8 cellular contexts compared by ENCODE assay signal in genomic region chr5:56816546-56817081, GRCh38. TPM values are rescaled to one million over a fixed set of nuclear protein-coding genes. Genes with fewer than 3 reads are reported as not detected.
DNase-seq lines count a peak whose midpoint lies in the region; ATAC-seq and TF ChIP-seq lines count a peak whose summit lies in the region.

No MANE protein-coding gene starts in this region.

- H3K9me2 ChIP-seq in HCT116 (ENCODE audit: insufficient read depth) (no peaks in the 10 kb centered on the region), MM.1S (replicated peaks; ENCODE audit: insufficient read depth, low read length) (no peaks in the 10 kb centered on the region)

- H3K9me3 ChIP-seq in HCT116 (ENCODE audit: control insufficient read depth in 1 of 2, insufficient read depth in 1 of 2, low read depth in 1 of 2, low read length in 2 of 2) (no peaks in the 10 kb centered on the region), MM.1S (replicated peaks; ENCODE audit: insufficient read depth, low read length) (no peaks in the 10 kb centered on the region)

- H4K20me1 ChIP-seq in HCT116 (ENCODE audit: insufficient read depth), result no peaks in the 10 kb centered on the region
- H4K20me1 ChIP-seq in MM.1S (ENCODE audit: insufficient read depth, low read length), result 0 out of 2 replicates have a peak, but pooled peaks cover 3% of the 10 kb centered on the region

- TF ChIP-seq CTCF in HCT116 (IDR thresholded peaks at IDR 0.05 in 2 of 3, conservative IDR thresholded peaks at IDR 0.05 in 1 of 3; ENCODE audit: borderline replicate concordance in 1 of 3, insufficient read depth in 1 of 3, low read depth in 2 of 3, low read length in 2 of 3) (no peak), MM.1S (IDR thresholded peaks at IDR 0.05; ENCODE audit: low read length) (no peak)

- CTCF ChIA-PET in HCT116 (lab: Charles Lee), result no interaction called here

- H3K4me3 ChIP-seq in HCT116 (replicated peaks in 1 of 2; ENCODE audit: low read depth in 1 of 2, low read length in 2 of 2) (peak overlapping the region; percentile 61 to 79), MM.1S (ENCODE audit: low read length) (peak overlapping the region; percentile 80)

- H3K9ac ChIP-seq in HCT116 (ENCODE audit: low read length), result peak overlapping the region; percentile 67
- peak overlapping the region; percentile 94 for H3K9ac ChIP-seq in MM.1S (ENCODE audit: low read length)

- H3K4me1 ChIP-seq in HCT116 (ENCODE audit: control insufficient read depth in 1 of 2, insufficient read depth in 2 of 2, low read length in 2 of 2) (peaks cover 10 to 24% of the 10 kb centered on the region in 2 experiments; a peak in 3 of 4 replicates), MM.1S (ENCODE audit: low read length) (peaks cover 15% of the 10 kb centered on the region)

- RAD21 ChIA-PET in HCT116 (lab: Charles Lee; ENCODE audit: low non-redundant PET in 1 of 2, low total read pairs in 2 of 2, uncharacterized antibody in 2 of 2, unreplicated experiment in 2 of 2), result no interaction called here

- H3K79me2 ChIP-seq in HCT116 (ENCODE audit: insufficient read depth, low read length), result peaks cover 41% of the 10 kb centered on the region
- H3K79me2 ChIP-seq in MM.1S (ENCODE audit: low read length), result peaks cover 58% of the 10 kb centered on the region

- no peak for TF ChIP-seq POLR2A in HCT116 (IDR thresholded peaks at IDR 0.05; ENCODE audit: borderline replicate concordance, extremely low read depth, insufficient read depth, insufficient read length)

- H2AFZ ChIP-seq in HCT116 (ENCODE audit: low read depth, low read length, poor library complexity, severe bottlenecking) (no peak overlapping the region), MM.1S (ENCODE audit: low read length) (peak overlapping the region; percentile 52)

- no TSS peak for BruUV-seq in HCT116 (replicated peaks; lab: Mats Ljungman, UMichigan)

- no peaks in the 10 kb centered on the region for H3K27me3 ChIP-seq in HCT116 (ENCODE audit: insufficient read depth, low read length)
- no peaks in the 10 kb centered on the region for H3K27me3 ChIP-seq in MM.1S (replicated peaks; ENCODE audit: insufficient read depth, low read length)

- intact Hi-C loops in HCT116 (cut with micrococcal nuclease), result loop anchor here (5.0 kb wide), 1 partner anchor 464 kb away; no protein-coding TSS in a partner anchor

- TF ChIP-seq RAD21 in HCT116 (IDR thresholded peaks at IDR 0.05; ENCODE audit: low read depth), result no peak

- peak; percentile 28 for ATAC-seq in HCT116
- ATAC-seq in activated CD4-positive, CD25-positive, alpha-beta regulatory T cell treated with anti-CD3 and anti-CD28 coated beads, Interleukin-2, amount 50 U/mL, for 24 hours, result peak; percentile 45 to 50
- peak; percentile 44 for ATAC-seq in left lobe of liver

- H3K27ac ChIP-seq in HCT116 (ENCODE audit: low read depth, low read length) (peak overlapping the region; percentile 90), MM.1S (ENCODE audit: low read length) (peak overlapping the region; percentile 84), cingulate gyrus (ENCODE audit: low read depth, low read length) (peak overlapping the region; percentile 13)

- peaks cover 18% of the 10 kb centered on the region; the same call in 1 of the 2 replicates for H3F3A ChIP-seq in MM.1S (ENCODE audit: insufficient read depth, low read length)

- DNase-seq in NCI-H2227 (lab: John Stamatoyannopoulos, UW; ENCODE audit: unreplicated experiment), result peak; percentile 11
- no peak for DNase-seq in NCI-H2227 treated with DMSO at 0.1 percent for 48 hours (lab: John Stamatoyannopoulos, UW)
- no peak for DNase-seq in HCT116 (ENCODE audit: low read depth, low spot score)
- DNase-seq in MM.1S, result peak; percentile 67
- DNase-seq in left lobe of liver (ENCODE audit: low spot score), result peak; percentile 76
- peak; percentile 60 for DNase-seq in stimulated activated CD4-positive, alpha-beta T cell treated with anti-CD3 and anti-CD28 coated beads, Interleukin-4, amount 100 ng/mL, for 24 hours

- no peaks in the 10 kb centered on the region for H3K36me3 ChIP-seq in HCT116 (ENCODE audit: control insufficient read depth in 1 of 2, insufficient read depth in 2 of 2, low read length in 2 of 2)
- H3K36me3 ChIP-seq in MM.1S (replicated peaks; ENCODE audit: insufficient read depth, low read length), result no peaks in the 10 kb centered on the region

- H3K4me2 ChIP-seq in HCT116 (ENCODE audit: low read length) (peak overlapping the region; percentile 97), MM.1S (ENCODE audit: low read depth, low read length) (peak overlapping the region; percentile 90)

- POLR2A ChIA-PET in HCT116 (lab: Charles Lee), result no interaction called here

TF ChIP-seq in HCT116, 20 proteins besides CTCF, POLR2A, EP300 and RAD21:
- peak; percentile 21; the same call in 1 of the 2 replicates for TF ChIP-seq SIN3A (IDR thresholded peaks at IDR 0.05; ENCODE audit: low read depth)
- peak; percentile 31; the same call in 1 of the 2 replicates for TF ChIP-seq POLR2AphosphoS5 (IDR thresholded peaks at IDR 0.05; ENCODE audit: low read depth, low read length)
- TF ChIP-seq ZBTB33 (IDR thresholded peaks at IDR 0.05; ENCODE audit: extremely low read depth, insufficient replicate concordance, low read length), result no peak
- TF ChIP-seq TCF7L2 (IDR thresholded peaks at IDR 0.05; ENCODE audit: borderline replicate concordance, extremely low read depth, insufficient read depth, insufficient read length), result peak; percentile 92
- peak; percentile 5; the same call in 1 of the 2 replicates for TF ChIP-seq ZFX (IDR thresholded peaks at IDR 0.05)

RNA-seq across cellular contexts. Expression of gene MAP3K1, which starts 1.3 kb away (rescaled TPM):
- total RNA-seq in HCT116 (2021; ENCODE audit: unreplicated experiment), result 8.5 TPM
- polyA plus RNA-seq in HCT116 (2012), result 2.0 and 2.7 TPM in 2 replicates
- total RNA-seq in left lobe of liver, result 5.8 TPM

Comparison
In these comparisons a context has a peak if more than half of its experiments do, and no peak if none do; other contexts are left out.
1. DNase-seq: peak in NCI-H2227 (single experiment), MM.1S (single experiment), left lobe of liver (single experiment) and stimulated activated CD4-positive, alpha-beta T cell treated with anti-CD3 and anti-CD28 coated beads, Interleukin-4, amount 100 ng/mL, for 24 hours (single experiment); none in NCI-H2227 treated with DMSO at 0.1 percent for 48 hours (single experiment) and HCT116 (single experiment).
2. H3K27ac ChIP-seq: peak in every context shown above with its lines; median percentile 90 in HCT116; 84 in MM.1S; 13 in cingulate gyrus.
3. Peak in every context shown above with its lines, with median percentiles within 50 percentile points of each other: ATAC-seq.